ENCODE assay signal across 23 cellular contexts in genomic region chr17:30199600-30199999, GRCh38. TPM values are rescaled to one million over a fixed set of nuclear protein-coding genes. Genes with fewer than 3 reads are reported as not detected.
"Had no signal": no experiment of that assay in that cellular context is flagged by ENCODE, and none has a peak within 500 bp of the region (broad histone marks: within the 10 kb centered on the region; RNA-seq: fewer than 3 reads in every experiment).

No MANE protein-coding gene starts in this region.

- H3K4me2 ChIP-seq: smooth muscle cell had no signal

- DNase-seq: kidney glomerular epithelial cell; left cardiac atrium; left lung; lower lobe of right lung; mammary epithelial cell; mesenchymal stem cell; naive thymus-derived CD8-positive, alpha-beta T cell; nucleus accumbens; right lobe of liver; stimulated activated CD4-positive, alpha-beta T cell treated with anti-CD3 and anti-CD28 coated beads, Interleukin-1b, Interleukin-23, amount 100 ng/mL, for 48 hours; stimulated activated CD4-positive, alpha-beta T cell treated with anti-CD3 and anti-CD28 coated beads, Interleukin-2, amount 100 ng/mL, for 48 hours; stimulated activated CD4-positive, alpha-beta T cell treated with anti-CD3 and anti-CD28 coated beads, Interleukin-4, amount 100 ng/mL, for 4 hours; stimulated activated CD8-positive, alpha-beta memory T cell treated with anti-CD3 and anti-CD28 coated beads, Interleukin-4, amount 100 ng/mL, for 48 hours; stimulated activated naive CD4-positive, alpha-beta T cell treated with Interleukin-2 at 50 U/mL for 16 hours; stimulated activated naive CD8-positive, alpha-beta T cell treated with anti-CD3 and anti-CD28 coated beads, Interleukin-15, amount 100 ng/mL, for 72 hours; uterus had no signal

- H3K36me3 ChIP-seq: left lung, right atrium auricular region, right lobe of liver, tibial nerve, uterus had no signal

- ATAC-seq: left cardiac atrium; left lung; lower lobe of right lung; naive thymus-derived CD8-positive, alpha-beta T cell; right lobe of liver; stimulated activated memory B cell treated with anti-CD40 and anti-IgM and Interleukin-4, amounts not matched to agents 10 μg/mL and 1 μg/mL and 100 μg/mL, for 72 hours; stimulated activated naive CD8-positive, alpha-beta T cell treated with anti-CD3 and anti-CD28 coated beads, Interleukin-15, amount 100 ng/mL, for 72 hours had no signal

- H3K4me1 ChIP-seq: left lung, lower lobe of right lung, right atrium auricular region, right lobe of liver, tibial nerve, uterus had no signal

- H3K4me3 ChIP-seq: left lung, lower lobe of right lung, right atrium auricular region, right lobe of liver, smooth muscle cell, tibial nerve, uterus had no signal

- H3K27me3 ChIP-seq: left lung, right atrium auricular region, right lobe of liver, tibial nerve, uterus had no signal

- H3K9me3 ChIP-seq: left lung, lower lobe of right lung, right atrium auricular region, right lobe of liver, tibial nerve, uterus had no signal

- H3K27ac ChIP-seq: left lung, lower lobe of right lung, right atrium auricular region, right lobe of liver, tibial nerve, uterus had no signal

RNA-seq across cellular contexts. Expression of gene SLC6A4, which starts 35.9 kb away (rescaled TPM):
- total RNA-seq: mammary epithelial cell; mucosa of gallbladder; naive thymus-derived CD8-positive, alpha-beta T cell; neural crest cell; right lobe of liver had no signal
- polyA plus RNA-seq: keratinocyte, mammary epithelial cell had no signal
